9 cellular contexts compared by ENCODE assay signal in genomic region chr1:203340112-203340804, GRCh38. TPM values are rescaled to one million over a fixed set of nuclear protein-coding genes. Genes with fewer than 3 reads are reported as not detected.
DNase-seq lines count a peak whose midpoint lies in the region; ATAC-seq and TF ChIP-seq lines count a peak whose summit lies in the region.
"Had no signal": no experiment of that assay in that cellular context is flagged by ENCODE, and none has a peak within 500 bp of the region (broad histone marks: within the 10 kb centered on the region; RNA-seq: fewer than 3 reads in every experiment).

No MANE protein-coding gene starts in this region.

- H3K27ac ChIP-seq in ascending aorta, result peak overlapping the region; percentile 3 to 22
- H3K27ac ChIP-seq in left ventricle myocardium inferior (replicated peaks), result no peak overlapping the region
- H3K27ac ChIP-seq: skin epidermis had no signal

- TF ChIP-seq CTCF in AG10803 (conservative IDR thresholded peaks at IDR 0.05; ENCODE audit: low read length), result peak; percentile 85
- TF ChIP-seq CTCF in ascending aorta (IDR thresholded peaks at IDR 0.05), result peak; percentile 86 to 88 (median 88)
- peak; percentile 95 for TF ChIP-seq CTCF in left ventricle myocardium inferior (IDR thresholded peaks at IDR 0.05; ENCODE audit: borderline replicate concordance)

- CTCF ChIA-PET in T-cell (lab: Charles Lee), result interaction anchor here (0.6 to 15.9 kb wide), 24 partner anchors 10 to 1465 kb away, joined by 3 to 258 read pairs (median 3); partner anchors contain the start of gene BTG2 (in 1 of the 2)

- H3K27ac Mint-ChIP-seq in T-cell, result peak overlapping the region in 1 of 2 donors; percentile 38

- no peaks in the 10 kb centered on the region for H3K9me3 ChIP-seq in ascending aorta
- no peaks in the 10 kb centered on the region for H3K9me3 ChIP-seq in left ventricle myocardium inferior (replicated peaks)

- no peaks in the 10 kb centered on the region for H3K9me3 Mint-ChIP-seq in T-cell

- H3K4me3 Mint-ChIP-seq in T-cell, result no peak overlapping the region

- no peaks in the 10 kb centered on the region for H3K27me3 ChIP-seq in ascending aorta
- H3K27me3 ChIP-seq in left ventricle myocardium inferior (ENCODE audit: low read depth), result no peaks in the 10 kb centered on the region

- H3K36me3 Mint-ChIP-seq in T-cell, result no peaks in the 10 kb centered on the region

- ATAC-seq in GM21825 (IDR thresholded peaks at IDR 0.05; ENCODE audit: unreplicated experiment) (peak; percentile 54), T-cell (replicated peaks in 1 of 4) (peak; percentile 65 to 78 (median 72)), GM19467 (IDR thresholded peaks at IDR 0.05; ENCODE audit: unreplicated experiment) (no peak)

- H3K4me1 ChIP-seq in ascending aorta, result peaks cover 4 to 42% of the 10 kb centered on the region in 2 donors
- peaks cover 15% of the 10 kb centered on the region for H3K4me1 ChIP-seq in left ventricle myocardium inferior

- DNase-seq in AG10803 (ENCODE audit: low read depth) (peak; percentile 79), NCI-H187 (lab: John Stamatoyannopoulos, UW) (peak; percentile 55 to 89), T-cell (peak in 33 of 34 experiments; percentile 18 to 63 (median 41)), ascending aorta (ENCODE audit: low spot score in 2 of 2) (peak in 1 of 2 donors; percentile 83), left ventricle myocardium inferior (peak; percentile 52), pulmonary artery endothelial cell (ENCODE audit: low read depth, low spot score) (peak; percentile 57)

- H3K4me3 ChIP-seq in AG10803 (ENCODE audit: low read length) (no peak overlapping the region), ascending aorta (no peak overlapping the region), left ventricle myocardium inferior (no peak overlapping the region)
- H3K4me3 ChIP-seq: skin epidermis had no signal

- intact Hi-C loops in ascending aorta (cut with DNase I), result loop anchor here (1.0 to 10.0 kb wide), 2 partner anchors 100 to 355 kb away; no protein-coding TSS in a partner anchor
- intact Hi-C loops in left ventricle myocardium inferior (cut with micrococcal nuclease), result loop anchor here (5.0 to 10.0 kb wide), 2 partner anchors 105 to 147 kb away; no protein-coding TSS in a partner anchor

- peaks cover 10 to 18% of the 10 kb centered on the region in 2 donors for H3K36me3 ChIP-seq in ascending aorta
- no peaks in the 10 kb centered on the region for H3K36me3 ChIP-seq in left ventricle myocardium inferior

- H3K4me1 Mint-ChIP-seq in T-cell, result peaks cover 39 to 42% (median 40%) of the 10 kb centered on the region in 3 donors

- POLR2A ChIA-PET in T-cell (lab: Charles Lee), result interaction anchor here in 1 of 2 donors (0.7 to 1.0 kb wide), 3 partner anchors 11 to 1091 kb away, joined by 3 to 6 read pairs (median 6); no protein-coding TSS in a partner anchor

- H3K27me3 Mint-ChIP-seq in T-cell, result peaks cover 4 to 28% of the 10 kb centered on the region in 2 donors

RNA-seq across cellular contexts. Expression of gene FMOD, which starts 10.7 kb away (rescaled TPM):
- total RNA-seq in T-cell (under 1 TPM in 3 of 5 donors, not detected in 2; 0.13 to 0.41 (median 0.18) TPM), ascending aorta (92.3 TPM), left ventricle myocardium inferior (11.2 TPM), pulmonary artery endothelial cell (0.07 and 0.67 TPM in 2 replicates)

RNA-seq across cellular contexts. Expression of gene BTG2, which starts 34.9 kb away (rescaled TPM):
- total RNA-seq in T-cell, result 100 to 1,000 TPM; 172 to 655 (median 186) TPM
- 219 TPM for total RNA-seq in ascending aorta
- total RNA-seq in left ventricle myocardium inferior, result 73.7 TPM
- total RNA-seq in pulmonary artery endothelial cell, result 39.5 and 51.9 TPM in 2 replicates
